1 cellular context compared by ENCODE assay signal in the genomic region with DNA sequence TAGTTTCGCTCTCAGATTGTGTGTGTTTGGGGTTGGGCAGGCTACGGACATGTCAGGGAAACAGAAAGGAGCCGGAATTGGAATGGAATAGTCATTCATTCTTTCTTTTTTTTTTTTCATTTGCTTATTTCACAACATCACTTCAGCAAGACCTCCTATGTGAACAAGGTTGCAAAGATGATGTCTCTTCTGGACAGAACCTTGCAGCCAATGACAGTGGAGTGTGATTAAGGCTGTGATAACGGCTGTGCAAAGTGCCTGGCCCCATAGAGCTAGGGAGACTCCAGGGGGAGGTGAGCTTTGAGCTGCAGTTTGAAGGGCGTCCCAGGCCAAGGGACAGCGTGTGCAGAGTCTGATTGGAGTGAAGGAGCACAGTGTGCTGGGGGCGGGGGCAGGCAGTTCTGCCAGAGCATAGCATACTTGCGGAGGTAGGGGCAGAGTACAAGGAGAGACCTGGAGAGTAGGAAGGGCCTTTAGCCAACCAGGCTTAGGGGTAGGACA.
TF ChIP-seq lines count a peak whose summit lies in the region.

No MANE protein-coding gene starts in this region.

TF ChIP-seq in HepG2, 621 proteins besides CTCF, POLR2A, EP300 and RAD21 (continued from another document and continues in another):
- TF ChIP-seq, protein P1, sequence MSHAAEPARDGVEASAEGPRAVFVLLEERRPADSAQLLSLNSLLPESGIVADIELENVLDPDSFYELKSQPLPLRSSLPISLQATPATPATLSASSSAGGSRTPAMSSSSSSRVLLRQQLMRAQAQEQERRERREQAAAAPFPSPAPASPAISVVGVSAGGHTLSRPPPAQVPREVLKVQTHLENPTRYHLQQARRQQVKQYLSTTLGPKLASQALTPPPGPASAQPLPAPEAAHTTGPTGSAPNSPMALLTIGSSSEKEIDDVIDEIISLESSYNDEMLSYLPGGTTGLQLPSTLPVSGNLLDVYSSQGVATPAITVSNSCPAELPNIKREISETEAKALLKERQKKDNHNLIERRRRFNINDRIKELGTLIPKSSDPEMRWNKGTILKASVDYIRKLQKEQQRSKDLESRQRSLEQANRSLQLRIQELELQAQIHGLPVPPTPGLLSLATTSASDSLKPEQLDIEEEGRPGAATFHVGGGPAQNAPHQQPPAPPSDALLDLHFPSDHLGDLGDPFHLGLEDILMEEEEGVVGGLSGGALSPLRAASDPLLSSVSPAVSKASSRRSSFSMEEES (CRISPR knock-in tag; IDR thresholded peaks at IDR 0.05), result no peak
- TF ChIP-seq, protein P2, sequence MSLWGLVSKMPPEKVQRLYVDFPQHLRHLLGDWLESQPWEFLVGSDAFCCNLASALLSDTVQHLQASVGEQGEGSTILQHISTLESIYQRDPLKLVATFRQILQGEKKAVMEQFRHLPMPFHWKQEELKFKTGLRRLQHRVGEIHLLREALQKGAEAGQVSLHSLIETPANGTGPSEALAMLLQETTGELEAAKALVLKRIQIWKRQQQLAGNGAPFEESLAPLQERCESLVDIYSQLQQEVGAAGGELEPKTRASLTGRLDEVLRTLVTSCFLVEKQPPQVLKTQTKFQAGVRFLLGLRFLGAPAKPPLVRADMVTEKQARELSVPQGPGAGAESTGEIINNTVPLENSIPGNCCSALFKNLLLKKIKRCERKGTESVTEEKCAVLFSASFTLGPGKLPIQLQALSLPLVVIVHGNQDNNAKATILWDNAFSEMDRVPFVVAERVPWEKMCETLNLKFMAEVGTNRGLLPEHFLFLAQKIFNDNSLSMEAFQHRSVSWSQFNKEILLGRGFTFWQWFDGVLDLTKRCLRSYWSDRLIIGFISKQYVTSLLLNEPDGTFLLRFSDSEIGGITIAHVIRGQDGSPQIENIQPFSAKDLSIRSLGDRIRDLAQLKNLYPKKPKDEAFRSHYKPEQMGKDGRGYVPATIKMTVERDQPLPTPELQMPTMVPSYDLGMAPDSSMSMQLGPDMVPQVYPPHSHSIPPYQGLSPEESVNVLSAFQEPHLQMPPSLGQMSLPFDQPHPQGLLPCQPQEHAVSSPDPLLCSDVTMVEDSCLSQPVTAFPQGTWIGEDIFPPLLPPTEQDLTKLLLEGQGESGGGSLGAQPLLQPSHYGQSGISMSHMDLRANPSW (CRISPR knock-in tag; IDR thresholded peaks at IDR 0.05; ENCODE audit: borderline replicate concordance), result no peak
- TF ChIP-seq, protein P3, sequence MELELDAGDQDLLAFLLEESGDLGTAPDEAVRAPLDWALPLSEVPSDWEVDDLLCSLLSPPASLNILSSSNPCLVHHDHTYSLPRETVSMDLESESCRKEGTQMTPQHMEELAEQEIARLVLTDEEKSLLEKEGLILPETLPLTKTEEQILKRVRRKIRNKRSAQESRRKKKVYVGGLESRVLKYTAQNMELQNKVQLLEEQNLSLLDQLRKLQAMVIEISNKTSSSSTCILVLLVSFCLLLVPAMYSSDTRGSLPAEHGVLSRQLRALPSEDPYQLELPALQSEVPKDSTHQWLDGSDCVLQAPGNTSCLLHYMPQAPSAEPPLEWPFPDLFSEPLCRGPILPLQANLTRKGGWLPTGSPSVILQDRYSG (CRISPR knock-in tag; IDR thresholded peaks at IDR 0.05), result no peak
- no peak for TF ChIP-seq ZNF879 (CRISPR knock-in tag; IDR thresholded peaks at IDR 0.05)
- TF ChIP-seq, protein P4, sequence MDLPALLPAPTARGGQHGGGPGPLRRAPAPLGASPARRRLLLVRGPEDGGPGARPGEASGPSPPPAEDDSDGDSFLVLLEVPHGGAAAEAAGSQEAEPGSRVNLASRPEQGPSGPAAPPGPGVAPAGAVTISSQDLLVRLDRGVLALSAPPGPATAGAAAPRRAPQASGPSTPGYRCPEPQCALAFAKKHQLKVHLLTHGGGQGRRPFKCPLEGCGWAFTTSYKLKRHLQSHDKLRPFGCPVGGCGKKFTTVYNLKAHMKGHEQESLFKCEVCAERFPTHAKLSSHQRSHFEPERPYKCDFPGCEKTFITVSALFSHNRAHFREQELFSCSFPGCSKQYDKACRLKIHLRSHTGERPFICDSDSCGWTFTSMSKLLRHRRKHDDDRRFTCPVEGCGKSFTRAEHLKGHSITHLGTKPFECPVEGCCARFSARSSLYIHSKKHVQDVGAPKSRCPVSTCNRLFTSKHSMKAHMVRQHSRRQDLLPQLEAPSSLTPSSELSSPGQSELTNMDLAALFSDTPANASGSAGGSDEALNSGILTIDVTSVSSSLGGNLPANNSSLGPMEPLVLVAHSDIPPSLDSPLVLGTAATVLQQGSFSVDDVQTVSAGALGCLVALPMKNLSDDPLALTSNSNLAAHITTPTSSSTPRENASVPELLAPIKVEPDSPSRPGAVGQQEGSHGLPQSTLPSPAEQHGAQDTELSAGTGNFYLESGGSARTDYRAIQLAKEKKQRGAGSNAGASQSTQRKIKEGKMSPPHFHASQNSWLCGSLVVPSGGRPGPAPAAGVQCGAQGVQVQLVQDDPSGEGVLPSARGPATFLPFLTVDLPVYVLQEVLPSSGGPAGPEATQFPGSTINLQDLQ (CRISPR knock-in tag; IDR thresholded peaks at IDR 0.05), result no peak
- TF ChIP-seq MXI1 (IDR thresholded peaks at IDR 0.05; ENCODE audit: borderline replicate concordance, low read depth, low read length), result peak; percentile 47; the same call in 1 of the 3 replicates
- TF ChIP-seq HNF4G (IDR thresholded peaks at IDR 0.05; ENCODE audit: borderline replicate concordance, low read depth, low read length), result peak; percentile 87
- peak; percentile 51; the same call in 1 of the 2 replicates for TF ChIP-seq HNF4G (CRISPR knock-in tag; IDR thresholded peaks at IDR 0.05; ENCODE audit: borderline replicate concordance, low read depth)
- TF ChIP-seq, protein P5, sequence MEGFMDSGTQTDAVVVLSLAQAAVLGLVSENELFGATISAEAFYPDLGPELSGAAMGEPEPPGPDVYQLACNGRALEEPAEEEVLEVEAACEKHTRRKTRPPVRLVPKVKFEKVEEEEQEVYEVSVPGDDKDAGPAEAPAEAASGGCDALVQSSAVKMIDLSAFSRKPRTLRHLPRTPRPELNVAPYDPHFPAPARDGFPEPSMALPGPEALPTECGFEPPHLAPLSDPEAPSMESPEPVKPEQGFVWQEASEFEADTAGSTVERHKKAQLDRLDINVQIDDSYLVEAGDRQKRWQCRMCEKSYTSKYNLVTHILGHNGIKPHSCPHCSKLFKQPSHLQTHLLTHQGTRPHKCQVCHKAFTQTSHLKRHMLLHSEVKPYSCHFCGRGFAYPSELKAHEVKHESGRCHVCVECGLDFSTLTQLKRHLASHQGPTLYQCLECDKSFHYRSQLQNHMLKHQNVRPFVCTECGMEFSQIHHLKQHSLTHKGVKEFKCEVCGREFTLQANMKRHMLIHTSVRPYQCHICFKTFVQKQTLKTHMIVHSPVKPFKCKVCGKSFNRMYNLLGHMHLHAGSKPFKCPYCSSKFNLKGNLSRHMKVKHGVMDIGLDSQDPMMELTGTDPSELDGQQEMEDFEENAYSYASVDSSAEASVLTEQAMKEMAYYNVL (CRISPR knock-in tag; IDR thresholded peaks at IDR 0.05; ENCODE audit: borderline replicate concordance), result peak; percentile 38; the same call in 1 of the 2 replicates
- TF ChIP-seq ARID2 (CRISPR knock-in tag; IDR thresholded peaks at IDR 0.05; ENCODE audit: borderline replicate concordance), result no peak
- no peak for TF ChIP-seq HNRNPLL (IDR thresholded peaks at IDR 0.05; ENCODE audit: low read depth, low read length, poor library complexity, severe bottlenecking)
- no peak for TF ChIP-seq ZBTB3 (CRISPR knock-in tag; IDR thresholded peaks at IDR 0.05; ENCODE audit: borderline replicate concordance, low read depth)
- TF ChIP-seq ZNF484 (CRISPR knock-in tag; IDR thresholded peaks at IDR 0.05; ENCODE audit: borderline replicate concordance, low read depth), result no peak
- no peak for TF ChIP-seq ZNF282 (IDR thresholded peaks at IDR 0.05; ENCODE audit: partially characterized antibody)
- TF ChIP-seq HNRNPH1 (optimal IDR thresholded peaks at IDR 0.05; ENCODE audit: low read depth, low read length), result no peak
- TF ChIP-seq ZNF577 (CRISPR knock-in tag; IDR thresholded peaks at IDR 0.05; ENCODE audit: borderline replicate concordance, low read depth), result no peak
- no peak for TF ChIP-seq ATM (IDR thresholded peaks at IDR 0.05; ENCODE audit: borderline replicate concordance)
- no peak for TF ChIP-seq ZNF746 (CRISPR knock-in tag; IDR thresholded peaks at IDR 0.05)
- TF ChIP-seq, protein P6, sequence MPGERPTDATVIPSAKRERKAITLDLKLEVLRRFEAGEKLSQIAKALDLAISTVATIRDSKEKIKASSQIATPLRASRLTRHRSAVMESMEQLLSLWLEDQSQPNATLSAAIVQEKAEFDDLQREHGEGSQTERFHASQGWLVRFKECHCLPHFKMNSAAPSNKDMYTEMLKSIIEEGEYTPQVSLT (CRISPR knock-in tag; IDR thresholded peaks at IDR 0.05; ENCODE audit: borderline replicate concordance, low read depth), result no peak
- no peak; the same call in 1 of the 2 replicates for TF ChIP-seq ZNF331 (CRISPR knock-in tag; IDR thresholded peaks at IDR 0.05)
- no peak for TF ChIP-seq ZNF230 (CRISPR knock-in tag; IDR thresholded peaks at IDR 0.05)
- TF ChIP-seq ATF1 (CRISPR knock-in tag; IDR thresholded peaks at IDR 0.05), result no peak; the same call in 1 of the 2 replicates
- TF ChIP-seq SMAD1 (CRISPR knock-in tag; IDR thresholded peaks at IDR 0.05; ENCODE audit: borderline replicate concordance, low read depth), result no peak
- TF ChIP-seq KLF13 (CRISPR knock-in tag; IDR thresholded peaks at IDR 0.05), result no peak
- TF ChIP-seq, protein P7, sequence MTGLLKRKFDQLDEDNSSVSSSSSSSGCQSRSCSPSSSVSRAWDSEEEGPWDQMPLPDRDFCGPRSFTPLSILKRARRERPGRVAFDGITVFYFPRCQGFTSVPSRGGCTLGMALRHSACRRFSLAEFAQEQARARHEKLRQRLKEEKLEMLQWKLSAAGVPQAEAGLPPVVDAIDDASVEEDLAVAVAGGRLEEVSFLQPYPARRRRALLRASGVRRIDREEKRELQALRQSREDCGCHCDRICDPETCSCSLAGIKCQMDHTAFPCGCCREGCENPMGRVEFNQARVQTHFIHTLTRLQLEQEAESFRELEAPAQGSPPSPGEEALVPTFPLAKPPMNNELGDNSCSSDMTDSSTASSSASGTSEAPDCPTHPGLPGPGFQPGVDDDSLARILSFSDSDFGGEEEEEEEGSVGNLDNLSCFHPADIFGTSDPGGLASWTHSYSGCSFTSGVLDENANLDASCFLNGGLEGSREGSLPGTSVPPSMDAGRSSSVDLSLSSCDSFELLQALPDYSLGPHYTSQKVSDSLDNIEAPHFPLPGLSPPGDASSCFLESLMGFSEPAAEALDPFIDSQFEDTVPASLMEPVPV (CRISPR knock-in tag; IDR thresholded peaks at IDR 0.05), result 0 out of 2 replicates have a peak, but pooled peaks have one; percentile 43
- TF ChIP-seq ZBTB21 (CRISPR knock-in tag; IDR thresholded peaks at IDR 0.05), result no peak
- no peak for TF ChIP-seq ZNF225 (CRISPR knock-in tag; IDR thresholded peaks at IDR 0.05)
- TF ChIP-seq, protein P8, sequence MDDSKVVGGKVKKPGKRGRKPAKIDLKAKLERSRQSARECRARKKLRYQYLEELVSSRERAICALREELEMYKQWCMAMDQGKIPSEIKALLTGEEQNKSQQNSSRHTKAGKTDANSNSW (CRISPR knock-in tag; IDR thresholded peaks at IDR 0.05; ENCODE audit: borderline replicate concordance), result no peak
- no peak for TF ChIP-seq ZNF205 (CRISPR knock-in tag; IDR thresholded peaks at IDR 0.05)
- no peak for TF ChIP-seq WIZ (CRISPR knock-in tag; IDR thresholded peaks at IDR 0.05)
- TF ChIP-seq, protein P9, sequence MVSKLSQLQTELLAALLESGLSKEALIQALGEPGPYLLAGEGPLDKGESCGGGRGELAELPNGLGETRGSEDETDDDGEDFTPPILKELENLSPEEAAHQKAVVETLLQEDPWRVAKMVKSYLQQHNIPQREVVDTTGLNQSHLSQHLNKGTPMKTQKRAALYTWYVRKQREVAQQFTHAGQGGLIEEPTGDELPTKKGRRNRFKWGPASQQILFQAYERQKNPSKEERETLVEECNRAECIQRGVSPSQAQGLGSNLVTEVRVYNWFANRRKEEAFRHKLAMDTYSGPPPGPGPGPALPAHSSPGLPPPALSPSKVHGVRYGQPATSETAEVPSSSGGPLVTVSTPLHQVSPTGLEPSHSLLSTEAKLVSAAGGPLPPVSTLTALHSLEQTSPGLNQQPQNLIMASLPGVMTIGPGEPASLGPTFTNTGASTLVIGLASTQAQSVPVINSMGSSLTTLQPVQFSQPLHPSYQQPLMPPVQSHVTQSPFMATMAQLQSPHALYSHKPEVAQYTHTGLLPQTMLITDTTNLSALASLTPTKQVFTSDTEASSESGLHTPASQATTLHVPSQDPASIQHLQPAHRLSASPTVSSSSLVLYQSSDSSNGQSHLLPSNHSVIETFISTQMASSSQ (IDR thresholded peaks at IDR 0.05; ENCODE audit: low read depth), result no peak
- TF ChIP-seq, protein P9 (CRISPR knock-in tag; IDR thresholded peaks at IDR 0.05; ENCODE audit: borderline replicate concordance), result peak; percentile 55; the same call in 1 of the 2 replicates
- no peak for TF ChIP-seq ZNF30 (CRISPR knock-in tag; IDR thresholded peaks at IDR 0.05)
- TF ChIP-seq KDM5A (IDR thresholded peaks at IDR 0.05; ENCODE audit: borderline replicate concordance, low read length), result no peak
- TF ChIP-seq NFIB (CRISPR knock-in tag; IDR thresholded peaks at IDR 0.05; ENCODE audit: borderline replicate concordance), result no peak
- TF ChIP-seq MTF2 (CRISPR knock-in tag; IDR thresholded peaks at IDR 0.05; ENCODE audit: borderline replicate concordance), result no peak
- TF ChIP-seq, protein P10, sequence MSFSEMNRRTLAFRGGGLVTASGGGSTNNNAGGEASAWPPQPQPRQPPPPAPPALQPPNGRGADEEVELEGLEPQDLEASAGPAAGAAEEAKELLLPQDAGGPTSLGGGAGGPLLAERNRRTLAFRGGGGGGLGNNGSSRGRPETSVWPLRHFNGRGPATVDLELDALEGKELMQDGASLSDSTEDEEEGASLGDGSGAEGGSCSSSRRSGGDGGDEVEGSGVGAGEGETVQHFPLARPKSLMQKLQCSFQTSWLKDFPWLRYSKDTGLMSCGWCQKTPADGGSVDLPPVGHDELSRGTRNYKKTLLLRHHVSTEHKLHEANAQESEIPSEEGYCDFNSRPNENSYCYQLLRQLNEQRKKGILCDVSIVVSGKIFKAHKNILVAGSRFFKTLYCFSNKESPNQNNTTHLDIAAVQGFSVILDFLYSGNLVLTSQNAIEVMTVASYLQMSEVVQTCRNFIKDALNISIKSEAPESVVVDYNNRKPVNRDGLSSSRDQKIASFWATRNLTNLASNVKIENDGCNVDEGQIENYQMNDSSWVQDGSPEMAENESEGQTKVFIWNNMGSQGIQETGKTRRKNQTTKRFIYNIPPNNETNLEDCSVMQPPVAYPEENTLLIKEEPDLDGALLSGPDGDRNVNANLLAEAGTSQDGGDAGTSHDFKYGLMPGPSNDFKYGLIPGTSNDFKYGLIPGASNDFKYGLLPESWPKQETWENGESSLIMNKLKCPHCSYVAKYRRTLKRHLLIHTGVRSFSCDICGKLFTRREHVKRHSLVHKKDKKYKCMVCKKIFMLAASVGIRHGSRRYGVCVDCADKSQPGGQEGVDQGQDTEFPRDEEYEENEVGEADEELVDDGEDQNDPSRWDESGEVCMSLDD (CRISPR knock-in tag; IDR thresholded peaks at IDR 0.05; ENCODE audit: borderline replicate concordance), result no peak
- TF ChIP-seq ZFP62 (CRISPR knock-in tag; IDR thresholded peaks at IDR 0.05), result no peak
- no peak for TF ChIP-seq SALL2 (CRISPR knock-in tag; IDR thresholded peaks at IDR 0.05)
